ENCODE assay signal across 9 cellular contexts in genomic region chr7:37495574-37496184, GRCh38. TPM values are rescaled to one million over a fixed set of nuclear protein-coding genes. Genes with fewer than 3 reads are reported as not detected.
DNase-seq lines count a peak whose midpoint lies in the region; ATAC-seq, FAIRE-seq and TF ChIP-seq lines count a peak whose summit lies in the region.
"Had no signal": no experiment of that assay in that cellular context is flagged by ENCODE, and none has a peak within 500 bp of the region (broad histone marks: within the 10 kb centered on the region; RNA-seq: fewer than 3 reads in every experiment).

No MANE protein-coding gene starts in this region.

- POLR2A ChIA-PET in GM10248 (lab: Yijun Ruan, JAX): no interaction called here
- POLR2A ChIA-PET in activated CD4-positive, alpha-beta memory T cell treated with anti-CD3 and anti-CD28 coated beads for 36 hours (lab: Charles Lee): no interaction called here

- ATAC-seq in GM21723 (IDR thresholded peaks at IDR 0.05; ENCODE audit: unreplicated experiment): no peak

- no peak overlapping the region for H3K27ac ChIP-seq in 22Rv1

- CTCF ChIA-PET in GM10248 (lab: Yijun Ruan, JAX): interaction anchor here (1.0 to 8.3 kb wide), 41 partner anchors 8 to 488 kb away, joined by 3 to 96 read pairs (median 5); partner anchors contain the start of gene ELMO1
- CTCF ChIA-PET in activated CD4-positive, alpha-beta memory T cell treated with anti-CD3 and anti-CD28 coated beads for 36 hours (lab: Charles Lee): interaction anchor here (0.5 to 4.3 kb wide), 36 partner anchors 8 to 317 kb away, joined by 3 to 44 read pairs (median 4); partner anchors contain the start of gene ELMO1

- intact Hi-C loops in activated CD4-positive, alpha-beta memory T cell treated with anti-CD3 and anti-CD28 coated beads for 36 hours (cut with micrococcal nuclease): loop anchor here (1.0 to 10.0 kb wide), 5 partner anchors 43 to 287 kb away; no protein-coding TSS in a partner anchor

- TF ChIP-seq CTCF in 22Rv1 (IDR thresholded peaks at IDR 0.05) (peak; percentile 91), GM10248 (IDR thresholded peaks at IDR 0.05; ENCODE audit: control extremely low read depth, extremely low read depth, low read depth, missing control alignments) (peak; percentile 48), osteocyte (IDR thresholded peaks at IDR 0.05) (peak; percentile 69)

- no peak overlapping the region for H3K27ac Mint-ChIP-seq in osteocyte (ENCODE audit: unreplicated experiment)
- no peak overlapping the region for H3K27ac Mint-ChIP-seq in activated CD4-positive, alpha-beta memory T cell treated with anti-CD3 and anti-CD28 coated beads for 36 hours
- H3K27ac Mint-ChIP-seq: activated naive CD8-positive, alpha-beta T cell had no signal

- H3K36me3 Mint-ChIP-seq in osteocyte (ENCODE audit: unreplicated experiment): no peaks in the 10 kb centered on the region
- H3K36me3 Mint-ChIP-seq in activated CD4-positive, alpha-beta memory T cell treated with anti-CD3 and anti-CD28 coated beads for 36 hours: no peaks in the 10 kb centered on the region
- H3K36me3 Mint-ChIP-seq: activated naive CD8-positive, alpha-beta T cell had no signal

- peak; percentile 50 for DNase-seq in GM10248 (ENCODE audit: extremely low spot score)
- peak; percentile 21 for DNase-seq in NOMO-1 treated with dmso at 0.1 percent for 144 hours (lab: John Stamatoyannopoulos, UW; ENCODE audit: unreplicated experiment)
- no peak for DNase-seq in osteocyte (ENCODE audit: extremely low spot score, unreplicated experiment)
- DNase-seq in NCI-H2227 (lab: John Stamatoyannopoulos, UW; ENCODE audit: unreplicated experiment): no peak
- DNase-seq in activated CD4-positive, alpha-beta memory T cell treated with anti-CD3 and anti-CD28 coated beads for 36 hours: no peak

- no peaks in the 10 kb centered on the region for H3K9me3 Mint-ChIP-seq in osteocyte (ENCODE audit: unreplicated experiment)
- no peaks in the 10 kb centered on the region for H3K9me3 Mint-ChIP-seq in activated CD4-positive, alpha-beta memory T cell treated with anti-CD3 and anti-CD28 coated beads for 36 hours

- no peaks in the 10 kb centered on the region for H3K4me1 Mint-ChIP-seq in osteocyte (ENCODE audit: unreplicated experiment)
- H3K4me1 Mint-ChIP-seq in activated CD4-positive, alpha-beta memory T cell treated with anti-CD3 and anti-CD28 coated beads for 36 hours (ENCODE audit: low read depth): peaks cover 8% of the 10 kb centered on the region

- H3K4me3 Mint-ChIP-seq in osteocyte (ENCODE audit: unreplicated experiment): no peak overlapping the region
- H3K4me3 Mint-ChIP-seq in activated CD4-positive, alpha-beta memory T cell treated with anti-CD3 and anti-CD28 coated beads for 36 hours: no peak overlapping the region
- H3K4me3 Mint-ChIP-seq: activated naive CD8-positive, alpha-beta T cell had no signal

- H3K27me3 Mint-ChIP-seq in osteocyte (ENCODE audit: unreplicated experiment): no peaks in the 10 kb centered on the region
- H3K27me3 Mint-ChIP-seq in activated CD4-positive, alpha-beta memory T cell treated with anti-CD3 and anti-CD28 coated beads for 36 hours: no peaks in the 10 kb centered on the region
- H3K27me3 Mint-ChIP-seq: activated naive CD8-positive, alpha-beta T cell had no signal

- peak; percentile 54 for FAIRE-seq in endometrium (lab: Jason Lieb, UNC)

RNA-seq across cellular contexts. Expression of gene ELMO1, which starts 47.0 kb away (rescaled TPM):
- total RNA-seq in osteocyte: not detected in 2 replicates
- 10 to 100 TPM; 88.7 to 93.3 TPM for total RNA-seq in activated CD4-positive, alpha-beta memory T cell treated with anti-CD3 and anti-CD28 coated beads for 36 hours

Comparison
In these comparisons a context has a peak if more than half of its experiments do, and no peak if none do; other contexts are left out.
1. DNase-seq: peak in GM10248 (single experiment) and NOMO-1 treated with dmso at 0.1 percent for 144 hours (single experiment); none in osteocyte (single experiment), NCI-H2227 (single experiment) and activated CD4-positive, alpha-beta memory T cell treated with anti-CD3 and anti-CD28 coated beads for 36 hours (single experiment).
2. RNA of gene ELMO1, which starts 47.0 kb away (total RNA-seq): 88.7 to 93.3 TPM in activated CD4-positive, alpha-beta memory T cell treated with anti-CD3 and anti-CD28 coated beads for 36 hours; not detected in osteocyte; every median in the first group is over 10 times any median in the second.
3. Peak in every context shown above with its lines, with median percentiles within 50 percentile points of each other: CTCF ChIP-seq.